1 cellular context compared by ENCODE assay signal in the genomic region with DNA sequence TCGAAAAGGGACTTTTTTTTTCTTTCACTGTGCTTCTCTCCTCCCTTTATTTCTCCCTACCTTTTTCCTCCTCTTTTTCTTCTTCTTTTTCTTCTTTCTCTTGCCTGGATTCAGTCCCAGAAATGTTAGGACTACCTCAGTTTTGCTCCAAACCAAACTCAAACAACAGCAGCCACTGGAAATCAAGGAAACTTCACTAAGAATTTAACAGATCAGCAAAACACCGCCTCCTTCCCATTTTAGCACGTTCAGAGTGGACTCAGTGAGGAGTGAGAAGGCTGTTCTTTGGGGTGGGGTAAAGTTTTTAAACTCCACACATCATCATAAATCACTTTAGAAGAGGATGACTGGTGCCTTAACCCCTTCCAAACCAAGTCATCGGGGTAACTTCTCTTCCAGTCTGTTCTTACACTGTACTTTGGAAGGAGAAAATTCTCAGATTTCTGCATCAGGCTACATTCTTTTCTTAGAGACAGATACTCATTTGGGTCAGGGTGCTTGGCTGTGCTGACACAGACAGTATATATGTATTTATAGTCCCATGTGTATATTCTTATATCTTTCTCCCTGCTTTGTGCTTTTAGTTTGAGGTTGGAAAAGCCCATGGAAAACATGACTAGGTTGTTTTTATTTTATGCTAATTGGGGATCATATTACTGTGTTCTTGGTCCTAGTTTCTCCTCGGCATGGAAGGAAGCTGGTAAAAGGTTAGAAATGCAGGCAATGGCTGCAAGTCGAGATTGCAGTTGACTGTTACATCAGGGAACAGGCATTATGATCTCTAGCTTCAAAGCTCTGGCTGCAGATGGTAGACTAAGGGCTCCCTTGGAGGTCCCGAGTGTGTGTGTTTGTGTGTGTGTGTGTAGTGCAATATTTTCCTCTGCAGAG.
TF ChIP-seq lines count a peak whose summit lies in the region.

A gene with protein sequence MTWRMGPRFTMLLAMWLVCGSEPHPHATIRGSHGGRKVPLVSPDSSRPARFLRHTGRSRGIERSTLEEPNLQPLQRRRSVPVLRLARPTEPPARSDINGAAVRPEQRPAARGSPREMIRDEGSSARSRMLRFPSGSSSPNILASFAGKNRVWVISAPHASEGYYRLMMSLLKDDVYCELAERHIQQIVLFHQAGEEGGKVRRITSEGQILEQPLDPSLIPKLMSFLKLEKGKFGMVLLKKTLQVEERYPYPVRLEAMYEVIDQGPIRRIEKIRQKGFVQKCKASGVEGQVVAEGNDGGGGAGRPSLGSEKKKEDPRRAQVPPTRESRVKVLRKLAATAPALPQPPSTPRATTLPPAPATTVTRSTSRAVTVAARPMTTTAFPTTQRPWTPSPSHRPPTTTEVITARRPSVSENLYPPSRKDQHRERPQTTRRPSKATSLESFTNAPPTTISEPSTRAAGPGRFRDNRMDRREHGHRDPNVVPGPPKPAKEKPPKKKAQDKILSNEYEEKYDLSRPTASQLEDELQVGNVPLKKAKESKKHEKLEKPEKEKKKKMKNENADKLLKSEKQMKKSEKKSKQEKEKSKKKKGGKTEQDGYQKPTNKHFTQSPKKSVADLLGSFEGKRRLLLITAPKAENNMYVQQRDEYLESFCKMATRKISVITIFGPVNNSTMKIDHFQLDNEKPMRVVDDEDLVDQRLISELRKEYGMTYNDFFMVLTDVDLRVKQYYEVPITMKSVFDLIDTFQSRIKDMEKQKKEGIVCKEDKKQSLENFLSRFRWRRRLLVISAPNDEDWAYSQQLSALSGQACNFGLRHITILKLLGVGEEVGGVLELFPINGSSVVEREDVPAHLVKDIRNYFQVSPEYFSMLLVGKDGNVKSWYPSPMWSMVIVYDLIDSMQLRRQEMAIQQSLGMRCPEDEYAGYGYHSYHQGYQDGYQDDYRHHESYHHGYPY (minus strand): TSS at position 280 of the 888 bp plus-strand sequence. CDS start 1,238 bp downstream, outside the sequence.

TF ChIP-seq in K562, 482 proteins besides CTCF, POLR2A, EP300 and RAD21 (continued from another document and continues in another):
- TF ChIP-seq, protein P1, sequence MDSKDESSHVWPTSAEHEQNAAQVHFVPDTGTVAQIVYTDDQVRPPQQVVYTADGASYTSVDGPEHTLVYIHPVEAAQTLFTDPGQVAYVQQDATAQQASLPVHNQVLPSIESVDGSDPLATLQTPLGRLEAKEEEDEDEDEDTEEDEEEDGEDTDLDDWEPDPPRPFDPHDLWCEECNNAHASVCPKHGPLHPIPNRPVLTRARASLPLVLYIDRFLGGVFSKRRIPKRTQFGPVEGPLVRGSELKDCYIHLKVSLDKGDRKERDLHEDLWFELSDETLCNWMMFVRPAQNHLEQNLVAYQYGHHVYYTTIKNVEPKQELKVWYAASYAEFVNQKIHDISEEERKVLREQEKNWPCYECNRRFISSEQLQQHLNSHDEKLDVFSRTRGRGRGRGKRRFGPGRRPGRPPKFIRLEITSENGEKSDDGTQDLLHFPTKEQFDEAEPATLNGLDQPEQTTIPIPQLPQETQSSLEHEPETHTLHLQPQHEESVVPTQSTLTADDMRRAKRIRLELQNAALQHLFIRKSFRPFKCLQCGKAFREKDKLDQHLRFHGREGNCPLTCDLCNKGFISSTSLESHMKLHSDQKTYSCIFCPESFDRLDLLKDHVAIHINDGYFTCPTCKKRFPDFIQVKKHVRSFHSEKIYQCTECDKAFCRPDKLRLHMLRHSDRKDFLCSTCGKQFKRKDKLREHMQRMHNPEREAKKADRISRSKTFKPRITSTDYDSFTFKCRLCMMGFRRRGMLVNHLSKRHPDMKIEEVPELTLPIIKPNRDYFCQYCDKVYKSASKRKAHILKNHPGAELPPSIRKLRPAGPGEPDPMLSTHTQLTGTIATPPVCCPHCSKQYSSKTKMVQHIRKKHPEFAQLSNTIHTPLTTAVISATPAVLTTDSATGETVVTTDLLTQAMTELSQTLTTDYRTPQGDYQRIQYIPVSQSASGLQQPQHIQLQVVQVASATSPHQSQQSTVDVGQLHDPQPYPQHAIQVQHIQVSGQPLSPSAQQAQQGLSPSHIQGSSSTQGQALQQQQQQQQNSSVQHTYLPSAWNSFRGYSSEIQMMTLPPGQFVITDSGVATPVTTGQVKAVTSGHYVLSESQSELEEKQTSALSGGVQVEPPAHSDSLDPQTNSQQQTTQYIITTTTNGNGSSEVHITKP (IDR thresholded peaks at IDR 0.05; ENCODE audit: partially characterized antibody): no peak
- TF ChIP-seq ZNF263 (CRISPR knock-in tag; IDR thresholded peaks at IDR 0.05; ENCODE audit: borderline replicate concordance) (no peak), PML (IDR thresholded peaks at IDR 0.05; ENCODE audit: low read length) (peak; percentile 96), ZNF695 (CRISPR knock-in tag; IDR thresholded peaks at IDR 0.05) (no peak), ZNF184 (CRISPR knock-in tag; IDR thresholded peaks at IDR 0.05) (no peak), ELF4 (CRISPR knock-in tag; IDR thresholded peaks at IDR 0.05) (0 out of 2 replicates have a peak, but pooled peaks have one; percentile 17), HOXB6 (CRISPR knock-in tag; IDR thresholded peaks at IDR 0.05; ENCODE audit: borderline replicate concordance) (no peak), ZNF707 (CRISPR knock-in tag; conservative IDR thresholded peaks at IDR 0.05) (no peak), NCOA6 (IDR thresholded peaks at IDR 0.05) (no peak), MTF1 (CRISPR knock-in tag; IDR thresholded peaks at IDR 0.05; ENCODE audit: borderline replicate concordance) (no peak), U2AF2 (optimal IDR thresholded peaks at IDR 0.05; ENCODE audit: low read depth, low read length) (no peak), MAFG (tag; conservative IDR thresholded peaks at IDR 0.05) (peak; percentile 84), RBM22 (IDR thresholded peaks at IDR 0.05; ENCODE audit: low read depth, low read length, poor library complexity, severe bottlenecking) (no peak), OTX1 (CRISPR knock-in tag; IDR thresholded peaks at IDR 0.05) (no peak), POLR2G (IDR thresholded peaks at IDR 0.05; ENCODE audit: low read depth, low read length) (peak; percentile 48), NCOA1 (IDR thresholded peaks at IDR 0.05; ENCODE audit: low read depth) (no peak), GATA2 (CRISPR knock-in tag; IDR thresholded peaks at IDR 0.05) (no peak), TAF7 (tag; IDR thresholded peaks at IDR 0.05) (no peak), CCAR2 (IDR thresholded peaks at IDR 0.05; ENCODE audit: low read depth, low read length) (no peak), KLF16 (IDR thresholded peaks at IDR 0.05) (no peak), FOS (IDR thresholded peaks at IDR 0.05; ENCODE audit: extremely low read depth, insufficient read length) (no peak), GATAD2A (IDR thresholded peaks at IDR 0.05) (no peak), ZNF134 (CRISPR knock-in tag; conservative IDR thresholded peaks at IDR 0.05) (no peak), SOX6 (IDR thresholded peaks at IDR 0.05) (no peak), ZNF124 (CRISPR knock-in tag; IDR thresholded peaks at IDR 0.05) (no peak), CBFA2T2 (conservative IDR thresholded peaks at IDR 0.05) (no peak), CHD4 (IDR thresholded peaks at IDR 0.05; ENCODE audit: insufficient read depth, insufficient replicate concordance, low read depth, low read length, poor library complexity, severe bottlenecking) (no peak), ARNT (IDR thresholded peaks at IDR 0.05) (no peak), KDM2B (CRISPR knock-in tag; IDR thresholded peaks at IDR 0.05) (no peak), EP400 (IDR thresholded peaks at IDR 0.05) (no peak), TAF1 (IDR thresholded peaks at IDR 0.05; ENCODE audit: control insufficient read depth, extremely low read depth, insufficient read depth, low read length, severe bottlenecking) (no peak), NR2C1 (IDR thresholded peaks at IDR 0.05) (no peak), NR2C1 (tag; IDR thresholded peaks at IDR 0.05) (no peak), U2AF1 (optimal IDR thresholded peaks at IDR 0.05; ENCODE audit: low read depth, low read length) (no peak), ADNP (tag; IDR thresholded peaks at IDR 0.05) (no peak), NONO (IDR thresholded peaks at IDR 0.05; ENCODE audit: low read depth in 2 of 2, low read length in 1 of 2) (no peak), FOXK1 (CRISPR knock-in tag; IDR thresholded peaks at IDR 0.05; ENCODE audit: borderline replicate concordance) (no peak)
- TF ChIP-seq, protein P2, sequence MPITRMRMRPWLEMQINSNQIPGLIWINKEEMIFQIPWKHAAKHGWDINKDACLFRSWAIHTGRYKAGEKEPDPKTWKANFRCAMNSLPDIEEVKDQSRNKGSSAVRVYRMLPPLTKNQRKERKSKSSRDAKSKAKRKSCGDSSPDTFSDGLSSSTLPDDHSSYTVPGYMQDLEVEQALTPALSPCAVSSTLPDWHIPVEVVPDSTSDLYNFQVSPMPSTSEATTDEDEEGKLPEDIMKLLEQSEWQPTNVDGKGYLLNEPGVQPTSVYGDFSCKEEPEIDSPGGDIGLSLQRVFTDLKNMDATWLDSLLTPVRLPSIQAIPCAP (CRISPR knock-in tag; IDR thresholded peaks at IDR 0.05; ENCODE audit: borderline replicate concordance): no peak
- TF ChIP-seq, protein P3, sequence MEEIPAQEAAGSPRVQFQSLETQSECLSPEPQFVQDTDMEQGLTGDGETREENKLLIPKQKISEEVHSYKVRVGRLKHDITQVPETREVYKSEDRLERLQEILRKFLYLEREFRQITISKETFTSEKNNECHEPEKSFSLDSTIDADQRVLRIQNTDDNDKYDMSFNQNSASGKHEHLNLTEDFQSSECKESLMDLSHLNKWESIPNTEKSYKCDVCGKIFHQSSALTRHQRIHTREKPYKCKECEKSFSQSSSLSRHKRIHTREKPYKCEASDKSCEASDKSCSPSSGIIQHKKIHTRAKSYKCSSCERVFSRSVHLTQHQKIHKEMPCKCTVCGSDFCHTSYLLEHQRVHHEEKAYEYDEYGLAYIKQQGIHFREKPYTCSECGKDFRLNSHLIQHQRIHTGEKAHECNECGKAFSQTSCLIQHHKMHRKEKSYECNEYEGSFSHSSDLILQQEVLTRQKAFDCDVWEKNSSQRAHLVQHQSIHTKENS (CRISPR knock-in tag; IDR thresholded peaks at IDR 0.05): no peak
- TF ChIP-seq, protein P4, sequence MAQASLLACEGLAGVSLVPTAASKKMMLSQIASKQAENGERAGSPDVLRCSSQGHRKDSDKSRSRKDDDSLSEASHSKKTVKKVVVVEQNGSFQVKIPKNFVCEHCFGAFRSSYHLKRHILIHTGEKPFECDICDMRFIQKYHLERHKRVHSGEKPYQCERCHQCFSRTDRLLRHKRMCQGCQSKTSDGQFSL (CRISPR knock-in tag; IDR thresholded peaks at IDR 0.05): no peak
- TF ChIP-seq, protein P4 (tag; IDR thresholded peaks at IDR 0.05): no peak
- TF ChIP-seq, protein P5, sequence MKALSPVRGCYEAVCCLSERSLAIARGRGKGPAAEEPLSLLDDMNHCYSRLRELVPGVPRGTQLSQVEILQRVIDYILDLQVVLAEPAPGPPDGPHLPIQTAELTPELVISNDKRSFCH (CRISPR knock-in tag; IDR thresholded peaks at IDR 0.05): no peak
- TF ChIP-seq, protein P5 (tag; IDR thresholded peaks at IDR 0.05): no peak
- TF ChIP-seq, protein P6, sequence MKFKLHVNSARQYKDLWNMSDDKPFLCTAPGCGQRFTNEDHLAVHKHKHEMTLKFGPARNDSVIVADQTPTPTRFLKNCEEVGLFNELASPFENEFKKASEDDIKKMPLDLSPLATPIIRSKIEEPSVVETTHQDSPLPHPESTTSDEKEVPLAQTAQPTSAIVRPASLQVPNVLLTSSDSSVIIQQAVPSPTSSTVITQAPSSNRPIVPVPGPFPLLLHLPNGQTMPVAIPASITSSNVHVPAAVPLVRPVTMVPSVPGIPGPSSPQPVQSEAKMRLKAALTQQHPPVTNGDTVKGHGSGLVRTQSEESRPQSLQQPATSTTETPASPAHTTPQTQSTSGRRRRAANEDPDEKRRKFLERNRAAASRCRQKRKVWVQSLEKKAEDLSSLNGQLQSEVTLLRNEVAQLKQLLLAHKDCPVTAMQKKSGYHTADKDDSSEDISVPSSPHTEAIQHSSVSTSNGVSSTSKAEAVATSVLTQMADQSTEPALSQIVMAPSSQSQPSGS (CRISPR knock-in tag; IDR thresholded peaks at IDR 0.05): no peak
- TF ChIP-seq, protein P7, sequence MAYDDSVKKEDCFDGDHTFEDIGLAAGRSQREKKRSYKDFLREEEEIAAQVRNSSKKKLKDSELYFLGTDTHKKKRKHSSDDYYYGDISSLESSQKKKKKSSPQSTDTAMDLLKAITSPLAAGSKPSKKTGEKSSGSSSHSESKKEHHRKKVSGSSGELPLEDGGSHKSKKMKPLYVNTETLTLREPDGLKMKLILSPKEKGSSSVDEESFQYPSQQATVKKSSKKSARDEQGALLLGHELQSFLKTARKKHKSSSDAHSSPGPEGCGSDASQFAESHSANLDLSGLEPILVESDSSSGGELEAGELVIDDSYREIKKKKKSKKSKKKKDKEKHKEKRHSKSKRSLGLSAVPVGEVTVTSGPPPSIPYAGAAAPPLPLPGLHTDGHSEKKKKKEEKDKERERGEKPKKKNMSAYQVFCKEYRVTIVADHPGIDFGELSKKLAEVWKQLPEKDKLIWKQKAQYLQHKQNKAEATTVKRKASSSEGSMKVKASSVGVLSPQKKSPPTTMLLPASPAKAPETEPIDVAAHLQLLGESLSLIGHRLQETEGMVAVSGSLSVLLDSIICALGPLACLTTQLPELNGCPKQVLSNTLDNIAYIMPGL (CRISPR knock-in tag; IDR thresholded peaks at IDR 0.05): no peak
- TF ChIP-seq, protein P8, sequence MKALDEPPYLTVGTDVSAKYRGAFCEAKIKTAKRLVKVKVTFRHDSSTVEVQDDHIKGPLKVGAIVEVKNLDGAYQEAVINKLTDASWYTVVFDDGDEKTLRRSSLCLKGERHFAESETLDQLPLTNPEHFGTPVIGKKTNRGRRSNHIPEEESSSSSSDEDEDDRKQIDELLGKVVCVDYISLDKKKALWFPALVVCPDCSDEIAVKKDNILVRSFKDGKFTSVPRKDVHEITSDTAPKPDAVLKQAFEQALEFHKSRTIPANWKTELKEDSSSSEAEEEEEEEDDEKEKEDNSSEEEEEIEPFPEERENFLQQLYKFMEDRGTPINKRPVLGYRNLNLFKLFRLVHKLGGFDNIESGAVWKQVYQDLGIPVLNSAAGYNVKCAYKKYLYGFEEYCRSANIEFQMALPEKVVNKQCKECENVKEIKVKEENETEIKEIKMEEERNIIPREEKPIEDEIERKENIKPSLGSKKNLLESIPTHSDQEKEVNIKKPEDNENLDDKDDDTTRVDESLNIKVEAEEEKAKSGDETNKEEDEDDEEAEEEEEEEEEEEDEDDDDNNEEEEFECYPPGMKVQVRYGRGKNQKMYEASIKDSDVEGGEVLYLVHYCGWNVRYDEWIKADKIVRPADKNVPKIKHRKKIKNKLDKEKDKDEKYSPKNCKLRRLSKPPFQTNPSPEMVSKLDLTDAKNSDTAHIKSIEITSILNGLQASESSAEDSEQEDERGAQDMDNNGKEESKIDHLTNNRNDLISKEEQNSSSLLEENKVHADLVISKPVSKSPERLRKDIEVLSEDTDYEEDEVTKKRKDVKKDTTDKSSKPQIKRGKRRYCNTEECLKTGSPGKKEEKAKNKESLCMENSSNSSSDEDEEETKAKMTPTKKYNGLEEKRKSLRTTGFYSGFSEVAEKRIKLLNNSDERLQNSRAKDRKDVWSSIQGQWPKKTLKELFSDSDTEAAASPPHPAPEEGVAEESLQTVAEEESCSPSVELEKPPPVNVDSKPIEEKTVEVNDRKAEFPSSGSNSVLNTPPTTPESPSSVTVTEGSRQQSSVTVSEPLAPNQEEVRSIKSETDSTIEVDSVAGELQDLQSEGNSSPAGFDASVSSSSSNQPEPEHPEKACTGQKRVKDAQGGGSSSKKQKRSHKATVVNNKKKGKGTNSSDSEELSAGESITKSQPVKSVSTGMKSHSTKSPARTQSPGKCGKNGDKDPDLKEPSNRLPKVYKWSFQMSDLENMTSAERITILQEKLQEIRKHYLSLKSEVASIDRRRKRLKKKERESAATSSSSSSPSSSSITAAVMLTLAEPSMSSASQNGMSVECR (CRISPR knock-in tag; IDR thresholded peaks at IDR 0.05): no peak
